9 cellular contexts compared by ENCODE assay signal in the genomic region with DNA sequence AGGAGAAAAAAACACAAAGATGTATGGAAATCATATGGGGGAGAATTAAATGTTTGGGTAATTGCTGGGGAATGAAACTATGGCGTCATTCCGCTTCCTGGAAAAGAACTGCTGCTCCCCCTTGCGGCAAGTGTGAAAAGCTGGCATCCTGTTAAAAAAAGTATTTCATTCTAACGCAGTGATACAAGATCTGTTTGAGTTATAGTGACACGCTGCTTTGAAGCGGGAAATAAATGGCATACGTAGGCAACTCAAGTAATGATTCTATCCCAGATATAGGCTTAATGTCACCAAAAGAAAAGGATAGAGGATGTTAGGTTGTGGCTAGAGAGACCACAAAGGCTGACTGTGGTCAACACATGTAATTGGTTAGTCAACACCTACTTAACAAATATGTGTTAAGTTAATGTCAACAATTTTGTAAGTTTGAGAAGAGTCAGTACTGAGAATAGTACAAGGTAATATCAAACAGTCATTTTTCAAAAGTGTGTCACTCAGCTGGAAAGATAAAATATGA.
DNase-seq lines count a peak whose midpoint lies in the region; ATAC-seq and TF ChIP-seq lines count a peak whose summit lies in the region.
"Had no signal": no experiment of that assay in that cellular context is flagged by ENCODE, and none has a peak within 500 bp of the region (broad histone marks: within the 10 kb centered on the region; RNA-seq: fewer than 3 reads in every experiment).

No MANE protein-coding gene starts in this region.

- DNase-seq in Daoy (ENCODE audit: low read depth): peak; percentile 80
- DNase-seq in HCEC 1CT: peak; percentile 80
- DNase-seq in NCI-H2081 (lab: John Stamatoyannopoulos, UW): peak; percentile 73 to 81
- DNase-seq in activated CD4-positive, alpha-beta T cell treated with anti-CD3 and anti-CD28 coated beads for 4 hours: peak; percentile 34 to 36
- DNase-seq in endodermal cell: peak; percentile 78
- peak; percentile 34 for DNase-seq in mucosa of gallbladder (ENCODE audit: low spot score)
- peak; percentile 51 for DNase-seq in stimulated activated naive CD8-positive, alpha-beta T cell treated with anti-CD3 and anti-CD28 coated beads, Interleukin-15, Interleukin-2, amounts not matched to agents 100 U/mL and 50 U/mL, for 24 hours

- no peak overlapping the region for H3K9ac ChIP-seq in endodermal cell (ENCODE audit: extremely low read depth, low read length, poor library complexity, severe bottlenecking)

- H3K4me1 ChIP-seq in endodermal cell (ENCODE audit: control insufficient read depth, insufficient read depth, low read length): no peaks in the 10 kb centered on the region

- no peaks in the 10 kb centered on the region for H3K27me3 Mint-ChIP-seq in endodermal cell (ENCODE audit: insufficient read depth)

- H3K27ac ChIP-seq in endodermal cell (ENCODE audit: low read depth, low read length): no peak overlapping the region

- ATAC-seq in stimulated activated naive CD8-positive, alpha-beta T cell treated with anti-CD3 and anti-CD28 coated beads, Interleukin-15, Interleukin-2, amounts not matched to agents 100 U/mL and 50 U/mL, for 24 hours: peak; percentile 57
- ATAC-seq in HG03521 (IDR thresholded peaks at IDR 0.05; ENCODE audit: unreplicated experiment): no peak

- peaks cover 2% of the 10 kb centered on the region for H3K9me3 Mint-ChIP-seq in endodermal cell

- 0 to 23% methylated on average over 2 to 7 of the region's 7 CpGs for WGBS in endodermal cell (ENCODE audit: insufficient coverage in 1 of 2, insufficient read length in 1 of 2), 2 experiments

- no peak overlapping the region for H3K27ac Mint-ChIP-seq in endodermal cell
- H3K27ac Mint-ChIP-seq: activated naive CD8-positive, alpha-beta T cell had no signal

- H3K4me3 ChIP-seq in endodermal cell (ENCODE audit: low read length): no peak overlapping the region

- peaks cover 6% of the 10 kb centered on the region for H3K9me3 ChIP-seq in endodermal cell (ENCODE audit: control insufficient read depth, low read length)

- H3K4me1 Mint-ChIP-seq in endodermal cell: no peaks in the 10 kb centered on the region

- no peaks in the 10 kb centered on the region for H3K36me3 ChIP-seq in endodermal cell (ENCODE audit: control insufficient read depth, insufficient read depth, low read length)

- no peak overlapping the region for H3K4me3 Mint-ChIP-seq in endodermal cell
- H3K4me3 Mint-ChIP-seq: activated naive CD8-positive, alpha-beta T cell had no signal

- TF ChIP-seq CTCF in endodermal cell (conservative IDR thresholded peaks at IDR 0.05): peak; percentile 96

- H3K36me3 Mint-ChIP-seq in endodermal cell (ENCODE audit: low read depth): no peaks in the 10 kb centered on the region

- H3K27me3 ChIP-seq in endodermal cell (ENCODE audit: control insufficient read depth, insufficient read depth, low read length, poor library complexity, severe bottlenecking): no peaks in the 10 kb centered on the region
